Comparison of ENCODE assay signal across 11 cellular contexts in the genomic region with DNA sequence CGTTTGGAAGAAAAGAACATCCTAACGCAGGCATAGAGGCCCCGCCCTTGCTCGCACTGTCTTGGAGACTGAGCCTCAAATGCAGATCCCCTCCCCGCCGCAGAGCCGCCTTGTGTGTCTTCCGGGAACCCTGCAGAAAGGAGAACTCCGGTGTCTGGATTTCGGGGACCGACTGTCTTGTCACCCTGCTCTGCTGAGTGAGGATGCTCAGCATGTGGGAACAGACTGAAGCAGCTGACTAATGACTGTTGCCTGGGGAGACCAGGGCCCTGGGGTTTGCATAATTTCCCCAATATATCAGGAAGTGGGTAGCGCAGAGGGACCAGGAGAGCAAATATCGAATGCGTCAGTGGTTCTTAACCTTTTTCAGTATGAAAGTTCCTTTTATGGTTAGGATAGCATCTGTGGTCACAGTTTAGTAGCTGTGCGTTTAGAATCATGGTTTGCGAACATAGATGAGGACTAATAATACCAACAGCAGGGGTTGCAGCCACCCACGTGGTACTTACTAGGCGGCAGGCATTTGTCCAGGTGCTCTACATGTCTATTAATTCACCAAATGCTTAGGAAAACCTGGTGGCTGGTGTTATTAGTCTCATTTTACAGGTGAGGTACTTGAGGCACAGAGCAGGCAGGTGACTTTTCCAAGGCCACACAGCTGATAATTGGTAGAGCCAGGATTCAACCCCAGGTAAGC. TPM values are rescaled to one million over a fixed set of nuclear protein-coding genes. Genes with fewer than 3 reads are reported as not detected.
A peak's percentile ranks its signal among the peaks of the same experiment; 100 is the strongest.
DNase-seq lines count a peak whose midpoint lies in the region; ATAC-seq and TF ChIP-seq lines count a peak whose summit lies in the region.
"Had no signal": no experiment of that assay in that cellular context is flagged by ENCODE, and none has a peak within 500 bp of the region (broad histone marks: within the 10 kb centered on the region; RNA-seq: fewer than 3 reads in every experiment).

No MANE protein-coding gene starts in this region.

- DNase-seq in KG1 (lab: John Stamatoyannopoulos, UW) (peak; percentile 3), foreskin melanocyte (no peak), foreskin keratinocyte (no peak), medulla oblongata (ENCODE audit: extremely low spot score) (no peak), SHP77 (lab: John Stamatoyannopoulos, UW) (no peak)
- no peak for DNase-seq in activated naive CD8-positive, alpha-beta T cell treated with anti-CD3 and anti-CD28 coated beads, Interleukin-2, amount 50 U/mL, for 24 hours

- no peaks in the 10 kb centered on the region for H3K27me3 Mint-ChIP-seq in activated naive CD8-positive, alpha-beta T cell treated with anti-CD3 and anti-CD28 coated beads, Interleukin-2, amount 50 U/mL, for 24 hours

- no peak overlapping the region for H3K4me3 Mint-ChIP-seq in activated naive CD8-positive, alpha-beta T cell treated with anti-CD3 and anti-CD28 coated beads, Interleukin-2, amount 50 U/mL, for 24 hours
- H3K4me3 Mint-ChIP-seq: neural crest cell had no signal

- H3K4me1 ChIP-seq in foreskin keratinocyte = no peaks in the 10 kb centered on the region

- H3K27ac ChIP-seq in foreskin keratinocyte = no peak overlapping the region
- H3K27ac ChIP-seq: cardiac muscle cell, KMS-11 had no signal

- peaks cover 42% of the 10 kb centered on the region for H3K4me1 Mint-ChIP-seq in activated naive CD8-positive, alpha-beta T cell treated with anti-CD3 and anti-CD28 coated beads, Interleukin-2, amount 50 U/mL, for 24 hours

- H3K27ac Mint-ChIP-seq in activated naive CD8-positive, alpha-beta T cell treated with anti-CD3 and anti-CD28 coated beads, Interleukin-2, amount 50 U/mL, for 24 hours = no peak overlapping the region

- ATAC-seq in GM18508 (IDR thresholded peaks at IDR 0.05; ENCODE audit: insufficient read depth, unreplicated experiment) (peak; percentile 76), GM21619 (IDR thresholded peaks at IDR 0.05; ENCODE audit: unreplicated experiment) (peak; percentile 77), foreskin keratinocyte (no peak)
- ATAC-seq in activated naive CD8-positive, alpha-beta T cell treated with anti-CD3 and anti-CD28 coated beads, Interleukin-2, amount 50 U/mL, for 24 hours = peak; percentile 85

- no peak for TF ChIP-seq CTCF in foreskin keratinocyte (conservative IDR thresholded peaks at IDR 0.05)

- peaks cover 14% of the 10 kb centered on the region for H3K36me3 Mint-ChIP-seq in activated naive CD8-positive, alpha-beta T cell treated with anti-CD3 and anti-CD28 coated beads, Interleukin-2, amount 50 U/mL, for 24 hours (ENCODE audit: low read depth)

- H3K9me3 Mint-ChIP-seq in activated naive CD8-positive, alpha-beta T cell treated with anti-CD3 and anti-CD28 coated beads, Interleukin-2, amount 50 U/mL, for 24 hours = peaks cover 10% of the 10 kb centered on the region

- H3K27me3 ChIP-seq in foreskin keratinocyte = no peaks in the 10 kb centered on the region
- H3K27me3 ChIP-seq: cardiac muscle cell had no signal

RNA-seq across cellular contexts. Expression of gene GPR137B, which starts 14.3 kb away (rescaled TPM):
- 7.5 and 9.4 TPM in 2 replicates for total RNA-seq in foreskin keratinocyte
- 6.0 and 7.0 TPM in 2 replicates for polyA plus RNA-seq in foreskin keratinocyte
